In genomic region chr1:145757420-145757819, GRCh38 we compare ENCODE assay signal across 18 cellular contexts. TPM values are rescaled to one million over a fixed set of nuclear protein-coding genes. Genes with fewer than 3 reads are reported as not detected.
"Had no signal": no experiment of that assay in that cellular context is flagged by ENCODE, and none has a peak within 500 bp of the region (broad histone marks: within the 10 kb centered on the region; RNA-seq: fewer than 3 reads in every experiment).

No MANE protein-coding gene starts in this region.

- H3K4me3 Mint-ChIP-seq: activated CD4-positive, alpha-beta memory T cell treated with anti-CD3 and anti-CD28 coated beads, Interleukin-2, amount 10 ng/mL, durations not matched to agents 7 days and 5 days; naive thymus-derived CD8-positive, alpha-beta T cell; T-helper 17 cell had no signal

- H3K4me2 ChIP-seq: hepatocyte had no signal

- H3K4me1 ChIP-seq: left lung had no signal

- H3K27ac Mint-ChIP-seq: activated CD4-positive, alpha-beta memory T cell treated with anti-CD3 and anti-CD28 coated beads, Interleukin-2, amount 10 ng/mL, durations not matched to agents 7 days and 5 days; naive thymus-derived CD8-positive, alpha-beta T cell; T-helper 17 cell had no signal

- H3K9me3 Mint-ChIP-seq: naive thymus-derived CD8-positive, alpha-beta T cell had no signal

- H3K9me3 ChIP-seq: right atrium auricular region, tibial nerve, vagina had no signal

- H3K27ac ChIP-seq: hepatocyte, left lung, right atrium auricular region, tibial nerve, vagina, WERI-Rb-1 had no signal

- DNase-seq: activated CD4-positive, alpha-beta memory T cell treated with anti-CD3 and anti-CD28 coated beads, Interleukin-2, amount 10 ng/mL, durations not matched to agents 7 days and 5 days; activated CD8-positive, alpha-beta memory T cell treated with anti-CD3 and anti-CD28 coated beads, Interleukin-2, amount 50 U/mL, for 4 hours; aorta; left lung; naive thymus-derived CD8-positive, alpha-beta T cell; stimulated activated CD4-positive, alpha-beta T cell treated with anti-CD3 and anti-CD28 coated beads, Interleukin-15, amount 100 ng/mL, for 24 hours; stimulated activated CD4-positive, alpha-beta T cell treated with anti-CD3 and anti-CD28 coated beads, Interleukin-4, amount 100 ng/mL, for 1 hour; stimulated activated naive CD4-positive, alpha-beta T cell; T-helper 17 cell; WERI-Rb-1 had no signal

- H2AFZ ChIP-seq: hepatocyte had no signal

- H3K4me1 Mint-ChIP-seq: activated CD4-positive, alpha-beta memory T cell treated with anti-CD3 and anti-CD28 coated beads, Interleukin-2, amount 10 ng/mL, durations not matched to agents 7 days and 5 days had no signal

- H3K27me3 ChIP-seq: hepatocyte, left lung, right atrium auricular region, tibial nerve, vagina had no signal

- H3K4me3 ChIP-seq: hepatocyte, left lung, right atrium auricular region, tibial nerve, vagina had no signal

- ATAC-seq: esophagus mucosa; left lung; naive thymus-derived CD8-positive, alpha-beta T cell; T-helper 17 cell had no signal

- H3K27me3 Mint-ChIP-seq: activated CD4-positive, alpha-beta memory T cell treated with anti-CD3 and anti-CD28 coated beads, Interleukin-2, amount 10 ng/mL, durations not matched to agents 7 days and 5 days; naive thymus-derived CD8-positive, alpha-beta T cell; T-helper 17 cell had no signal

RNA-seq across cellular contexts. Expression of gene CD160, which starts 38.1 kb away (rescaled TPM):
- total RNA-seq: activated CD4-positive, alpha-beta memory T cell treated with anti-CD3 and anti-CD28 coated beads, Interleukin-2, amount 10 ng/mL, durations not matched to agents 7 days and 5 days; esophagus mucosa; glomerular endothelial cell; hepatocyte; naive thymus-derived CD8-positive, alpha-beta T cell; posterior vena cava; right atrium auricular region had no signal
- polyA plus RNA-seq: hepatocyte, keratinocyte had no signal

RNA-seq across cellular contexts. Expression of gene PDZK1, which starts 50.3 kb away (rescaled TPM):
- total RNA-seq: esophagus mucosa; glomerular endothelial cell; naive thymus-derived CD8-positive, alpha-beta T cell had no signal
